In the genomic region with DNA sequence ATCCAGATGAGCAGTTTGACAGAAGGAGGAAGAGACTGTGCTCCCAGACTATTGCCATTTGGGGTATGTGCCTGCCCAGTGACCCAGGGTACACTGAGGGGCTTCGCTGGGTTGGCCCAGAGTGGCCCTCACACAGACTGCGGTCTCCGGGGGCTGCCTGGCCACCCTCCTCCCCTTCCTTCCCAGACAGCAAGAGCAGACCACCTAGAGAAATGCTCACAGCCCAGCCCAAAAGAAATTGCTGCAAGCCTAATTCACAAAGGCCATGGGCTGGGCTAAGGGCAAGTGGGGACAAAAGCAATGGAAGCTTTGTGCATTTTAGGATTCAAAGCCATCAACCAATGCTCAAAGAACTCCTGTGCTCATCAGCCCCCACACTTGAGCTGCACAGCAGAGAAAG, we compare ENCODE assay signal across 19 cellular contexts.
"Had no signal": no experiment of that assay in that cellular context is flagged by ENCODE, and none has a peak within 500 bp of the region (broad histone marks: within the 10 kb centered on the region; RNA-seq: fewer than 3 reads in every experiment).

No MANE protein-coding gene starts in this region.

- H3K9me3 ChIP-seq: breast epithelium, neutrophil, upper lobe of right lung had no signal

- H3K4me3 Mint-ChIP-seq: activated naive CD4-positive, alpha-beta T cell treated with anti-CD3 and anti-CD28 coated beads for 36 hours; activated naive CD8-positive, alpha-beta T cell treated with anti-CD3 and anti-CD28 coated beads, Interleukin-2, amount 50 U/mL, for 24 hours; effector memory CD8-positive, alpha-beta T cell; immature natural killer cell; naive B cell; T-helper 17 cell had no signal

- ATAC-seq: activated naive CD8-positive, alpha-beta T cell treated with anti-CD3 and anti-CD28 coated beads, Interleukin-2, amount 50 U/mL, for 24 hours; effector memory CD8-positive, alpha-beta T cell; T-helper 17 cell; upper lobe of right lung had no signal

- H3K36me3 ChIP-seq: breast epithelium, neutrophil, upper lobe of right lung had no signal

- H3K27ac Mint-ChIP-seq: activated naive CD4-positive, alpha-beta T cell treated with anti-CD3 and anti-CD28 coated beads for 36 hours; activated naive CD8-positive, alpha-beta T cell treated with anti-CD3 and anti-CD28 coated beads, Interleukin-2, amount 50 U/mL, for 24 hours; effector memory CD8-positive, alpha-beta T cell; immature natural killer cell; naive B cell; T-helper 17 cell had no signal

- H3K4me3 ChIP-seq: breast epithelium, skin epidermis, upper lobe of right lung had no signal

- H3K27me3 ChIP-seq: breast epithelium, neutrophil, upper lobe of right lung had no signal

- H3K36me3 Mint-ChIP-seq: naive B cell had no signal

- H3K4me1 Mint-ChIP-seq: immature natural killer cell had no signal

- H3K27me3 Mint-ChIP-seq: activated naive CD8-positive, alpha-beta T cell treated with anti-CD3 and anti-CD28 coated beads, Interleukin-2, amount 50 U/mL, for 24 hours had no signal

- H3K27ac ChIP-seq: breast epithelium, epithelial cell of prostate, neutrophil, upper lobe of right lung had no signal

- H3K9me3 Mint-ChIP-seq: activated naive CD4-positive, alpha-beta T cell treated with anti-CD3 and anti-CD28 coated beads for 36 hours; activated naive CD8-positive, alpha-beta T cell treated with anti-CD3 and anti-CD28 coated beads, Interleukin-2, amount 50 U/mL, for 24 hours; effector memory CD8-positive, alpha-beta T cell; immature natural killer cell; naive B cell had no signal

- DNase-seq: activated CD4-positive, CD25-positive, alpha-beta regulatory T cell; activated naive CD4-positive, alpha-beta T cell treated with anti-CD3 and anti-CD28 coated beads for 36 hours; activated naive CD8-positive, alpha-beta T cell treated with anti-CD3 and anti-CD28 coated beads, Interleukin-2, amount 50 U/mL, for 24 hours; activated T-cell treated with anti-CD3 and anti-CD28 coated beads for 4 hours; aorta; dermis blood vessel endothelial cell; effector memory CD8-positive, alpha-beta T cell; foreskin melanocyte; immature natural killer cell; naive B cell; stimulated activated CD4-positive, alpha-beta T cell treated with anti-CD3 and anti-CD28 coated beads, Interleukin-4, amount 100 ng/mL, for 4 hours; stimulated activated CD8-positive, alpha-beta memory T cell treated with anti-CD3 and anti-CD28 coated beads, Interleukin-4, amount 100 ng/mL, for 48 hours; stimulated activated naive CD4-positive, alpha-beta T cell treated with Interleukin-2 at 50 U/mL for 16 hours; T-helper 17 cell; upper lobe of right lung had no signal
